ENCODE assay signal across 19 cellular contexts in genomic region chr5:150255659-150256415, GRCh38. TPM values are rescaled to one million over a fixed set of nuclear protein-coding genes. Genes with fewer than 3 reads are reported as not detected.
DNase-seq lines count a peak whose midpoint lies in the region; ATAC-seq and TF ChIP-seq lines count a peak whose summit lies in the region.
"Had no signal": no experiment of that assay in that cellular context is flagged by ENCODE, and none has a peak within 500 bp of the region (broad histone marks: within the 10 kb centered on the region; RNA-seq: fewer than 3 reads in every experiment).

No MANE protein-coding gene starts in this region.

- no peaks in the 10 kb centered on the region for H3F3A ChIP-seq in PC-9 (ENCODE audit: insufficient read depth, low read depth)

- no peaks in the 10 kb centered on the region for H3K27me3 Mint-ChIP-seq in T-helper 17 cell
- H3K27me3 Mint-ChIP-seq: dendritic cell treated with granulocyte-macrophage colony-stimulating factor and Interleukin-4, amounts not matched to agents 40 ng/mL and 50 ng/mL, for 4 days; naive thymus-derived CD8-positive, alpha-beta T cell had no signal

- intact Hi-C loops in PC-9 (cut with micrococcal nuclease; ENCODE audit: unreplicated experiment), result no loop called here

- no peaks in the 10 kb centered on the region for H3K4me1 ChIP-seq in osteoblast (ENCODE audit: insufficient read depth, low read length)
- peaks cover under 1% of the 10 kb centered on the region; the same call in 1 of the 2 replicates for H3K4me1 ChIP-seq in PC-9 (replicated peaks; ENCODE audit: insufficient read depth)
- H3K4me1 ChIP-seq: left lung had no signal

- H3K27ac ChIP-seq in osteoblast (ENCODE audit: low read depth, low read length), result no peak overlapping the region
- no peak overlapping the region for H3K27ac ChIP-seq in PC-9
- H3K27ac ChIP-seq: KMS-11, left lung had no signal

- H4K20me1 ChIP-seq in osteoblast (ENCODE audit: insufficient read depth, low read length) (no peaks in the 10 kb centered on the region), PC-9 (ENCODE audit: insufficient read depth) (no peaks in the 10 kb centered on the region)

- H3K4me3 ChIP-seq in fibroblast of the aortic adventitia (ENCODE audit: low read depth, low read length) (no peak overlapping the region), osteoblast (ENCODE audit: insufficient read depth, low read length) (no peak overlapping the region), PC-9 (no peak overlapping the region)
- H3K4me3 ChIP-seq: left lung had no signal

- H3K9me3 ChIP-seq in T-helper 17 cell (ENCODE audit: control insufficient read depth, low read length, poor library complexity, severe bottlenecking), result no peaks in the 10 kb centered on the region
- no peaks in the 10 kb centered on the region for H3K9me3 ChIP-seq in osteoblast (ENCODE audit: low read depth, low read length)
- H3K9me3 ChIP-seq in PC-9 (ENCODE audit: insufficient read depth, low read depth), result no peaks in the 10 kb centered on the region
- H3K9me3 ChIP-seq: left lung had no signal

- CTCF ChIA-PET in PC-9 (lab: Charles Lee), result interaction anchor here (0.6 kb wide), 1 partner anchor 117 kb away, joined by 9 read pairs; no protein-coding TSS in a partner anchor

- H2AFZ ChIP-seq in osteoblast (ENCODE audit: low read length) (no peak overlapping the region), PC-9 (no peak overlapping the region)

- ATAC-seq in T-helper 17 cell (no peak), GM21515 (IDR thresholded peaks at IDR 0.05; ENCODE audit: unreplicated experiment) (no peak)
- ATAC-seq: left lung; naive thymus-derived CD8-positive, alpha-beta T cell had no signal

- H3K36me3 ChIP-seq in osteoblast (ENCODE audit: insufficient read depth, low read length) (no peaks in the 10 kb centered on the region), PC-9 (ENCODE audit: low read depth) (no peaks in the 10 kb centered on the region)
- H3K36me3 ChIP-seq: left lung had no signal

- no TSS peak for BruUV-seq in PC-9 (replicated peaks; lab: Mats Ljungman, UMichigan)

- H3K36me3 Mint-ChIP-seq in T-helper 17 cell (ENCODE audit: low read depth), result no peaks in the 10 kb centered on the region

- no peaks in the 10 kb centered on the region for H3K79me2 ChIP-seq in osteoblast (ENCODE audit: insufficient read depth, low read length)
- no peaks in the 10 kb centered on the region for H3K79me2 ChIP-seq in PC-9 (ENCODE audit: low read depth)

- H3K27ac Mint-ChIP-seq in T-helper 17 cell, result peak overlapping the region; percentile 34
- H3K27ac Mint-ChIP-seq: dendritic cell treated with granulocyte-macrophage colony-stimulating factor and Interleukin-4, amounts not matched to agents 40 ng/mL and 50 ng/mL, for 4 days; naive thymus-derived CD8-positive, alpha-beta T cell had no signal

- H3K27me3 ChIP-seq in osteoblast (ENCODE audit: insufficient read depth, low read length) (no peaks in the 10 kb centered on the region), PC-9 (ENCODE audit: insufficient read depth, low read depth) (no peaks in the 10 kb centered on the region; the same call in 1 of the 2 replicates)
- H3K27me3 ChIP-seq: left lung had no signal

- POLR2A ChIA-PET in PC-9 (lab: Charles Lee; ENCODE audit: unreplicated experiment), result no interaction called here

- no peaks in the 10 kb centered on the region for H3K9me2 ChIP-seq in PC-9 (ENCODE audit: insufficient read depth)

- H3K4me2 ChIP-seq in osteoblast (ENCODE audit: insufficient read depth, low read length), result no peak overlapping the region
- H3K4me2 ChIP-seq in PC-9, result no peak overlapping the region
- H3K4me2 ChIP-seq: KMS-11 had no signal

- TF ChIP-seq CTCF in fibroblast of the aortic adventitia (IDR thresholded peaks at IDR 0.05; ENCODE audit: insufficient read depth, low read length), result no peak
- no peak for TF ChIP-seq CTCF in osteoblast (IDR thresholded peaks at IDR 0.05; ENCODE audit: extremely low read depth, low read depth, low read length)
- no peak for TF ChIP-seq CTCF in PC-9 (conservative IDR thresholded peaks at IDR 0.05)

- DNase-seq in NCI-H748 (lab: John Stamatoyannopoulos, UW; ENCODE audit: unreplicated experiment) (peak; percentile 54), NCI-H748 treated with DMSO at 0.1 percent for 48 hours (lab: John Stamatoyannopoulos, UW) (no peak), T-helper 17 cell (no peak), fibroblast of the aortic adventitia (ENCODE audit: low read depth) (peak; percentile 58), osteoblast (ENCODE audit: insufficient read length, low spot score, missing footprints) (peak; percentile 14), PC-9 (no peak), NCI-H2171 treated with DMSO at 0.1 percent for 48 hours (lab: John Stamatoyannopoulos, UW) (no peak)
- DNase-seq: ACHN; activated CD4-positive, CD25-positive, alpha-beta regulatory T cell treated with anti-CD3 and anti-CD28 coated beads, Interleukin-2, amount 50 U/mL, for 72 hours; activated gamma-delta T cell; left lung; naive thymus-derived CD8-positive, alpha-beta T cell; NCI-H187; NK-92 treated with Interleukin-12 subunit alpha and Interleukin-12 subunit beta, amount 100 ng/mL, for 24 hours; stimulated activated CD4-positive, alpha-beta T cell treated with anti-CD3 and anti-CD28 coated beads, Interleukin-15, amount 100 ng/mL, for 24 hours; T-helper 2 cell had no signal

- H3K4me3 Mint-ChIP-seq in T-helper 17 cell, result no peak overlapping the region
- H3K4me3 Mint-ChIP-seq: dendritic cell treated with granulocyte-macrophage colony-stimulating factor and Interleukin-4, amounts not matched to agents 40 ng/mL and 50 ng/mL, for 4 days; naive thymus-derived CD8-positive, alpha-beta T cell had no signal

- H3K4me1 Mint-ChIP-seq in T-helper 17 cell, result no peaks in the 10 kb centered on the region

RNA-seq across cellular contexts. Expression of gene CAMK2A, which starts 33.7 kb away (rescaled TPM):
- total RNA-seq in T-helper 17 cell, result not detected
- 0.09 TPM in 1 of 2 replicates, not detected in the other for total RNA-seq in fibroblast of the aortic adventitia (ENCODE audit: low replicate concordance)
- 0.36 and 0.88 TPM in 2 replicates for total RNA-seq in osteoblast
- 0.13 and 0.65 TPM in 2 replicates for total RNA-seq in PC-9 (2021)
- total RNA-seq: naive thymus-derived CD8-positive, alpha-beta T cell had no signal

RNA-seq across cellular contexts. Expression of gene ARSI, which starts 46.9 kb away (rescaled TPM):
- total RNA-seq in T-helper 17 cell (not detected), fibroblast of the aortic adventitia (ENCODE audit: low replicate concordance) (1.5 and 2.1 TPM in 2 replicates), osteoblast (4.7 and 6.5 TPM in 2 replicates), PC-9 (2021) (2.6 and 3.2 TPM in 2 replicates)
- total RNA-seq: naive thymus-derived CD8-positive, alpha-beta T cell had no signal

Comparison
In these comparisons a context has a peak if more than half of its experiments do, and no peak if none do; other contexts are left out.
1. DNase-seq: peak in NCI-H748 (single experiment), fibroblast of the aortic adventitia (single experiment) and osteoblast (single experiment); none in NCI-H748 treated with DMSO at 0.1 percent for 48 hours (single experiment), T-helper 17 cell (0 of 3), PC-9 (0 of 2) and NCI-H2171 treated with DMSO at 0.1 percent for 48 hours (single experiment).